Comparison of ENCODE assay signal across 1 cellular context in genomic region chr4:183638436-183638835, GRCh38.
TF ChIP-seq lines count a peak whose summit lies in the region.

No MANE protein-coding gene starts in this region.

TF ChIP-seq in GM23338, 12 proteins besides CTCF, POLR2A, EP300 and RAD21 (continued from another document):
- TF ChIP-seq ZNF462 (CRISPR knock-in tag; IDR thresholded peaks at IDR 0.05) (no peak), CREB1 (CRISPR knock-in tag; IDR thresholded peaks at IDR 0.05; ENCODE audit: low read depth) (no peak), REST (IDR thresholded peaks at IDR 0.05; ENCODE audit: unreplicated experiment) (no peak), POLR2AphosphoS5 (IDR thresholded peaks at IDR 0.05; ENCODE audit: low read depth) (no peak), STAT1 (IDR thresholded peaks at IDR 0.05; ENCODE audit: unreplicated experiment) (no peak), EZH2 (IDR thresholded peaks at IDR 0.05; ENCODE audit: low read depth, unreplicated experiment) (no peak), ZNF114 (CRISPR knock-in tag; IDR thresholded peaks at IDR 0.05) (no peak), EZH2phosphoT487 (IDR thresholded peaks at IDR 0.05; ENCODE audit: unreplicated experiment) (no peak)
